8 cellular contexts compared by ENCODE assay signal in the genomic region with DNA sequence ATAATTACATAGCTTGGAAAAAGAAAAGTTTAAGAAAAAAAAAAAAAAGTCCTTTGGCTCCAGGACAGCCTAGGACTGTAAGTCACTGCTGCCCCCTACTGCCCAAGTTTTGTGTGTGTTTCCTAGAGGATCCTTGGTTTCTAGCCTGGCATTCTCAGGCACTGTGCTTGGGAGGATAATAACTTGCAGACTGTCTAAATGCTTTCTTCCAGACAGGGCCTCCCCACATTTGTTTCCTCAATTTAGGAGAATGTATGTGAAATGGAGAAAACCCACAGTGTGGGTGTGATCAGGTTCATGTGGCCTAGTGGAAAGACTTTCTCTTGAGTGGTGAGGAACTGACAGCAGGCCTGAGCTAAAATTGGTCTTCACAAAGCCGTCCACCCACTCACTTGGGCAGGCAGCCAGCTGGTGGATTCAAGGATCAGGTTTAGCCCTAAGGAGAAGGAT.
DNase-seq lines count a peak whose midpoint lies in the region; ATAC-seq lines count a peak whose summit lies in the region.

No MANE protein-coding gene starts in this region.

- POLR2A ChIA-PET in activated CD4-positive, alpha-beta T cell treated with anti-CD3 and anti-CD28 coated beads for 36 hours (lab: Charles Lee) = no interaction called here

- H3K4me1 ChIP-seq in HAP-1 = no peaks in the 10 kb centered on the region

- intact Hi-C loops in activated CD4-positive, alpha-beta T cell treated with anti-CD3 and anti-CD28 coated beads for 36 hours (cut with DNase I, micrococcal nuclease) = loop anchor here (1.0 to 10.0 kb wide), 5 partner anchors 159 to 347 kb away; no protein-coding TSS in a partner anchor

- peaks cover 9% of the 10 kb centered on the region for H3K27me3 ChIP-seq in HAP-1 (ENCODE audit: low read depth)

- H3K27ac Mint-ChIP-seq in activated CD4-positive, alpha-beta T cell treated with anti-CD3 and anti-CD28 coated beads for 36 hours = no peak overlapping the region
- no peak overlapping the region for H3K27ac Mint-ChIP-seq in memory B cell
- H3K27ac Mint-ChIP-seq in stimulated activated effector memory CD8-positive, alpha-beta T cell treated with anti-CD3 and anti-CD28 coated beads, Interleukin-12 subunit alpha, Interleukin-12 subunit beta, amount 100 ng/mL, for 72 hours = no peak overlapping the region

- DNase-seq in Caki2 (ENCODE audit: low read depth) (peak; percentile 58), HAP-1 (ENCODE audit: low spot score in 2 of 2) (peak; percentile 53 to 84), NCI-H2171 (lab: John Stamatoyannopoulos, UW) (peak; percentile 14), ecto neural progenitor cell (ENCODE audit: low spot score) (peak; percentile 78), memory B cell (ENCODE audit: low spot score in 2 of 2) (peak; percentile 7 to 18)
- peak; percentile 77 for DNase-seq in activated CD4-positive, alpha-beta T cell treated with anti-CD3 and anti-CD28 coated beads for 36 hours
- peak; percentile 12 to 72 for DNase-seq in stimulated activated effector memory CD8-positive, alpha-beta T cell treated with anti-CD3 and anti-CD28 coated beads, Interleukin-12 subunit alpha, Interleukin-12 subunit beta, amount 100 ng/mL, for 72 hours (ENCODE audit: low spot score in 2 of 2)

- no peaks in the 10 kb centered on the region for H3K9me3 ChIP-seq in HAP-1

- no peak for ATAC-seq in activated CD4-positive, alpha-beta T cell treated with anti-CD3 and anti-CD28 coated beads for 36 hours
- no peak for ATAC-seq in memory B cell (ENCODE audit: low read depth)
- ATAC-seq in stimulated activated effector memory CD8-positive, alpha-beta T cell treated with anti-CD3 and anti-CD28 coated beads, Interleukin-12 subunit alpha, Interleukin-12 subunit beta, amount 100 ng/mL, for 72 hours = peak; percentile 59
- ATAC-seq in HG03025 (IDR thresholded peaks at IDR 0.05; ENCODE audit: low FRiP score, unreplicated experiment) = no peak

- H3K4me1 Mint-ChIP-seq in activated CD4-positive, alpha-beta T cell treated with anti-CD3 and anti-CD28 coated beads for 36 hours = no peaks in the 10 kb centered on the region
- no peaks in the 10 kb centered on the region for H3K4me1 Mint-ChIP-seq in memory B cell
- H3K4me1 Mint-ChIP-seq in stimulated activated effector memory CD8-positive, alpha-beta T cell treated with anti-CD3 and anti-CD28 coated beads, Interleukin-12 subunit alpha, Interleukin-12 subunit beta, amount 100 ng/mL, for 72 hours = no peaks in the 10 kb centered on the region

- H3K9me3 Mint-ChIP-seq in activated CD4-positive, alpha-beta T cell treated with anti-CD3 and anti-CD28 coated beads for 36 hours (ENCODE audit: low read depth) = no peaks in the 10 kb centered on the region
- no peaks in the 10 kb centered on the region for H3K9me3 Mint-ChIP-seq in memory B cell
- H3K9me3 Mint-ChIP-seq in stimulated activated effector memory CD8-positive, alpha-beta T cell treated with anti-CD3 and anti-CD28 coated beads, Interleukin-12 subunit alpha, Interleukin-12 subunit beta, amount 100 ng/mL, for 72 hours = no peaks in the 10 kb centered on the region

- H3K4me3 ChIP-seq in HAP-1 = no peak overlapping the region

- in situ Hi-C loops in Caki2 (cut with HindIII; ENCODE audit: low pct_unique_long_range_greater_than_20kb, low sequenced_read_pairs) (no loop called here), HAP-1 (cut with MboI; ENCODE audit: low sequenced_read_pairs) (loop anchor here (5.0 to 25.0 kb wide), 2 partner anchors 341 to 591 kb away; no protein-coding TSS in a partner anchor)

- H3K27me3 Mint-ChIP-seq in activated CD4-positive, alpha-beta T cell treated with anti-CD3 and anti-CD28 coated beads for 36 hours = peaks cover 2% of the 10 kb centered on the region
- peaks cover 2% of the 10 kb centered on the region for H3K27me3 Mint-ChIP-seq in memory B cell

- H3K4me3 Mint-ChIP-seq in activated CD4-positive, alpha-beta T cell treated with anti-CD3 and anti-CD28 coated beads for 36 hours = no peak overlapping the region
- no peak overlapping the region for H3K4me3 Mint-ChIP-seq in memory B cell
- no peak overlapping the region for H3K4me3 Mint-ChIP-seq in stimulated activated effector memory CD8-positive, alpha-beta T cell treated with anti-CD3 and anti-CD28 coated beads, Interleukin-12 subunit alpha, Interleukin-12 subunit beta, amount 100 ng/mL, for 72 hours

- no peaks in the 10 kb centered on the region for H3K36me3 Mint-ChIP-seq in activated CD4-positive, alpha-beta T cell treated with anti-CD3 and anti-CD28 coated beads for 36 hours (ENCODE audit: low read depth)
- H3K36me3 Mint-ChIP-seq in memory B cell = no peaks in the 10 kb centered on the region
- H3K36me3 Mint-ChIP-seq in stimulated activated effector memory CD8-positive, alpha-beta T cell treated with anti-CD3 and anti-CD28 coated beads, Interleukin-12 subunit alpha, Interleukin-12 subunit beta, amount 100 ng/mL, for 72 hours = no peaks in the 10 kb centered on the region

- CTCF ChIA-PET in activated CD4-positive, alpha-beta T cell treated with anti-CD3 and anti-CD28 coated beads for 36 hours (lab: Charles Lee) = interaction anchor here (0.6 to 2.2 kb wide), 4 partner anchors 161 to 829 kb away, joined by 3 to 11 read pairs (median 4); no protein-coding TSS in a partner anchor

- no peaks in the 10 kb centered on the region for H3K36me3 ChIP-seq in HAP-1 (replicated peaks)

Comparison
In these comparisons a context has a peak if more than half of its experiments do, and no peak if none do; other contexts are left out.
1. DNase-seq: peak in every context shown above with its lines; median percentile 78 in ecto neural progenitor cell; 77 in activated CD4-positive, alpha-beta T cell treated with anti-CD3 and anti-CD28 coated beads for 36 hours; 68 in HAP-1; 58 in Caki2; 42 in stimulated activated effector memory CD8-positive, alpha-beta T cell treated with anti-CD3 and anti-CD28 coated beads, Interleukin-12 subunit alpha, Interleukin-12 subunit beta, amount 100 ng/mL, for 72 hours; 14 in NCI-H2171; 12 in memory B cell.